1 cellular context compared by ENCODE assay signal in the genomic region with DNA sequence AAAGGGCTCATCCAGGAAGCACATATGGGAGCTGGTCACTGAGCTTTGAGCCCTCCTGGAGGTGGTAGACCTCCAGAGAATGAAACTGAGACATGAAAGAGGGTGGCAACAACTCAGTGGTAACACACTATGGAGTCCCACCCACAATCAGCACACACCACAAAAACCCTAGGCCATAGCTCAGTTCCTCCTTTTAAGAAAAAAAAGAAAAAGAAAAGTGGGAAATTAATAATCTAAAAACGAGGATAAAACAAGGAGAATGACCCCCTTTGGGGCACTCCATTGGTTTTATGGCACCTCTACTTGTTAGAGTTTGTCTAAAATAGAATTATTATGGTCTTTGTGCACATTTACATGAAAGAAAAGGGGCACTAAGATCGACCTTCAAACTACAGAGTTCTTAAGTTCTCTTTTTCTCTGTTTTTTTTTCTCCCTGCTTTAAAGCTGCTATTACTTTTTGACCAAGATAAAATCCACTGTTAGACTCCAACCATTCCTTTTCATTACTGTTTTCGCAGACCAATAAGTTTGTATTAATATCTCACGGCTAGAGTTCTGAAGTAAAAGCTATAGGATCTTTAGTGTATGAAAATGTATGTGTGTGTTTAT.
TF ChIP-seq lines count a peak whose summit lies in the region.

No MANE protein-coding gene starts in this region.

TF ChIP-seq in HepG2, 621 proteins besides CTCF, POLR2A, EP300 and RAD21 (continued from another document):
- TF ChIP-seq, protein P1, sequence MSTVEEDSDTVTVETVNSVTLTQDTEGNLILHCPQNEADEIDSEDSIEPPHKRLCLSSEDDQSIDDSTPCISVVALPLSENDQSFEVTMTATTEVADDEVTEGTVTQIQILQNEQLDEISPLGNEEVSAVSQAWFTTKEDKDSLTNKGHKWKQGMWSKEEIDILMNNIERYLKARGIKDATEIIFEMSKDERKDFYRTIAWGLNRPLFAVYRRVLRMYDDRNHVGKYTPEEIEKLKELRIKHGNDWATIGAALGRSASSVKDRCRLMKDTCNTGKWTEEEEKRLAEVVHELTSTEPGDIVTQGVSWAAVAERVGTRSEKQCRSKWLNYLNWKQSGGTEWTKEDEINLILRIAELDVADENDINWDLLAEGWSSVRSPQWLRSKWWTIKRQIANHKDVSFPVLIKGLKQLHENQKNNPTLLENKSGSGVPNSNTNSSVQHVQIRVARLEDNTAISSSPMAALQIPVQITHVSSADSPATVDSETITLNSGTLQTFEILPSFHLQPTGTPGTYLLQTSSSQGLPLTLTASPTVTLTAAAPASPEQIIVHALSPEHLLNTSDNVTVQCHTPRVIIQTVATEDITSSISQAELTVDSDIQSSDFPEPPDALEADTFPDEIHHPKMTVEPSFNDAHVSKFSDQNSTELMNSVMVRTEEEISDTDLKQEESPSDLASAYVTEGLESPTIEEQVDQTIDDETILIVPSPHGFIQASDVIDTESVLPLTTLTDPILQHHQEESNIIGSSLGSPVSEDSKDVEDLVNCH (CRISPR knock-in tag; IDR thresholded peaks at IDR 0.05): no peak
- TF ChIP-seq ZNF329 (CRISPR knock-in tag; IDR thresholded peaks at IDR 0.05; ENCODE audit: low read depth): no peak
- no peak for TF ChIP-seq MXI1 (IDR thresholded peaks at IDR 0.05; ENCODE audit: borderline replicate concordance, low read depth, low read length)
- no peak for TF ChIP-seq ZBTB14 (CRISPR knock-in tag; IDR thresholded peaks at IDR 0.05)
TF ChIP-seq in HepG2: peak in this region for 0.
